ENCODE assay signal across 1 cellular context in the genomic region with DNA sequence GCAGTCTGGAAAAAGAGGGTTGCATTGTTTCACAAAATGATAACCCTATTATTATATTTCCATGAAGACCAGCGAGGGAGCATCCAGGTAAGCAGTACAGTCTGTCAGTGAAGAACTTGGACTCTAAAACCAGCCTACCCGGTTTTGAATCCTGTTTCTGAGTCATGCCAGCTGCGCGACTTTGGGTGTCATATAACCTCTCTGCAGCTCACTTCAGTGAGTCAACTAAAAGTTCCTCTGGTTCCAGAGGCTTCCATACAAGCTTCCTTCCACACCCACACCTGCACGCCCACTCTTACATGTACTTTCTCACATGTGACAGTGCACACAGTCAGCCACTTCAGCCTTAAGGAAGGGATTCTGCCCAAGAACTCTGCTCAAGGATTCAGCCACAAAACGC.
TF ChIP-seq lines count a peak whose summit lies in the region.

No MANE protein-coding gene starts in this region.

TF ChIP-seq in Ishikawa, 13 proteins besides CTCF, POLR2A, EP300 and RAD21:
- TF ChIP-seq YY1 (IDR thresholded peaks at IDR 0.05; ENCODE audit: low read depth) (no peak), CEBPB (IDR thresholded peaks at IDR 0.05) (no peak), NFIC (IDR thresholded peaks at IDR 0.05) (peak; percentile 21; the same call in 1 of the 2 replicates), FOXM1 (IDR thresholded peaks at IDR 0.05; ENCODE audit: borderline replicate concordance, low read depth) (no peak), EGR1 (IDR thresholded peaks at IDR 0.05) (no peak), TCF12 (IDR thresholded peaks at IDR 0.05; ENCODE audit: low read depth) (peak; percentile 42; the same call in 1 of the 2 replicates), TAF1 (IDR thresholded peaks at IDR 0.05; ENCODE audit: low read depth) (no peak), CREB1 (IDR thresholded peaks at IDR 0.05; ENCODE audit: low read depth) (no peak), ZBTB7A (IDR thresholded peaks at IDR 0.05; ENCODE audit: low read depth) (no peak), TEAD4 (IDR thresholded peaks at IDR 0.05) (0 out of 2 replicates have a peak, but pooled peaks have one; percentile 7)
- TF ChIP-seq, protein P1, sequence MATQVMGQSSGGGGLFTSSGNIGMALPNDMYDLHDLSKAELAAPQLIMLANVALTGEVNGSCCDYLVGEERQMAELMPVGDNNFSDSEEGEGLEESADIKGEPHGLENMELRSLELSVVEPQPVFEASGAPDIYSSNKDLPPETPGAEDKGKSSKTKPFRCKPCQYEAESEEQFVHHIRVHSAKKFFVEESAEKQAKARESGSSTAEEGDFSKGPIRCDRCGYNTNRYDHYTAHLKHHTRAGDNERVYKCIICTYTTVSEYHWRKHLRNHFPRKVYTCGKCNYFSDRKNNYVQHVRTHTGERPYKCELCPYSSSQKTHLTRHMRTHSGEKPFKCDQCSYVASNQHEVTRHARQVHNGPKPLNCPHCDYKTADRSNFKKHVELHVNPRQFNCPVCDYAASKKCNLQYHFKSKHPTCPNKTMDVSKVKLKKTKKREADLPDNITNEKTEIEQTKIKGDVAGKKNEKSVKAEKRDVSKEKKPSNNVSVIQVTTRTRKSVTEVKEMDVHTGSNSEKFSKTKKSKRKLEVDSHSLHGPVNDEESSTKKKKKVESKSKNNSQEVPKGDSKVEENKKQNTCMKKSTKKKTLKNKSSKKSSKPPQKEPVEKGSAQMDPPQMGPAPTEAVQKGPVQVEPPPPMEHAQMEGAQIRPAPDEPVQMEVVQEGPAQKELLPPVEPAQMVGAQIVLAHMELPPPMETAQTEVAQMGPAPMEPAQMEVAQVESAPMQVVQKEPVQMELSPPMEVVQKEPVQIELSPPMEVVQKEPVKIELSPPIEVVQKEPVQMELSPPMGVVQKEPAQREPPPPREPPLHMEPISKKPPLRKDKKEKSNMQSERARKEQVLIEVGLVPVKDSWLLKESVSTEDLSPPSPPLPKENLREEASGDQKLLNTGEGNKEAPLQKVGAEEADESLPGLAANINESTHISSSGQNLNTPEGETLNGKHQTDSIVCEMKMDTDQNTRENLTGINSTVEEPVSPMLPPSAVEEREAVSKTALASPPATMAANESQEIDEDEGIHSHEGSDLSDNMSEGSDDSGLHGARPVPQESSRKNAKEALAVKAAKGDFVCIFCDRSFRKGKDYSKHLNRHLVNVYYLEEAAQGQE (IDR thresholded peaks at IDR 0.05; ENCODE audit: low read depth), result no peak
- TF ChIP-seq, protein P2, sequence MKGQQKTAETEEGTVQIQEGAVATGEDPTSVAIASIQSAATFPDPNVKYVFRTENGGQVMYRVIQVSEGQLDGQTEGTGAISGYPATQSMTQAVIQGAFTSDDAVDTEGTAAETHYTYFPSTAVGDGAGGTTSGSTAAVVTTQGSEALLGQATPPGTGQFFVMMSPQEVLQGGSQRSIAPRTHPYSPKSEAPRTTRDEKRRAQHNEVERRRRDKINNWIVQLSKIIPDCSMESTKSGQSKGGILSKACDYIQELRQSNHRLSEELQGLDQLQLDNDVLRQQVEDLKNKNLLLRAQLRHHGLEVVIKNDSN (IDR thresholded peaks at IDR 0.05), result no peak
- TF ChIP-seq, protein P3, sequence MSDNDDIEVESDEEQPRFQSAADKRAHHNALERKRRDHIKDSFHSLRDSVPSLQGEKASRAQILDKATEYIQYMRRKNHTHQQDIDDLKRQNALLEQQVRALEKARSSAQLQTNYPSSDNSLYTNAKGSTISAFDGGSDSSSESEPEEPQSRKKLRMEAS (IDR thresholded peaks at IDR 0.05), result 0 out of 2 replicates have a peak, but pooled peaks have one; percentile 21
